13 cellular contexts compared by ENCODE assay signal in genomic region chr22:46060292-46061123, GRCh38.
A peak's percentile ranks its signal among the peaks of the same experiment; 100 is the strongest.
DNase-seq lines count a peak whose midpoint lies in the region; ATAC-seq, FAIRE-seq and TF ChIP-seq lines count a peak whose summit lies in the region.
"Had no signal": no experiment of that assay in that cellular context is flagged by ENCODE, and none has a peak within 500 bp of the region (broad histone marks: within the 10 kb centered on the region; RNA-seq: fewer than 3 reads in every experiment).

No MANE protein-coding gene starts in this region.

- H3K27ac ChIP-seq in K562 (ENCODE audit: extremely low read depth, low read depth, low read length) (no peak overlapping the region), keratinocyte (ENCODE audit: control insufficient read depth, insufficient read depth, low read length) (no peak overlapping the region), stomach smooth muscle (ENCODE audit: low read length) (peak overlapping the region; percentile 46)
- H3K27ac ChIP-seq: KMS-11 had no signal

- TF ChIP-seq EP300 in K562 (IDR thresholded peaks at IDR 0.05; ENCODE audit: low read length): no peak

- H3K36me3 ChIP-seq in K562 (ENCODE audit: control insufficient read depth, insufficient read depth, low read length) (no peaks in the 10 kb centered on the region), keratinocyte (ENCODE audit: control insufficient read depth in 2 of 2, extremely low read depth in 1 of 2, insufficient read depth in 2 of 2, low read length in 2 of 2) (peaks cover 3 to 6% of the 10 kb centered on the region in 2 experiments), stomach smooth muscle (ENCODE audit: control insufficient read depth in 2 of 2, insufficient read depth in 2 of 2, low read length in 2 of 2) (no peaks in the 10 kb centered on the region)

- TF ChIP-seq CTCF in K562 (IDR thresholded peaks at IDR 0.05 in 2 of 3, conservative IDR thresholded peaks at IDR 0.05 in 1 of 3; ENCODE audit: insufficient read depth in 2 of 3, low read depth in 1 of 3, low read length in 3 of 3) (no peak), keratinocyte (optimal IDR thresholded peaks at IDR 0.05 in 1 of 3, IDR thresholded peaks at IDR 0.05 in 1 of 3, conservative IDR thresholded peaks at IDR 0.05 in 1 of 3; ENCODE audit: extremely low read depth in 1 of 3, insufficient read depth in 2 of 3, low read length in 3 of 3) (no peak)

- in situ Hi-C loops in K562 (cut with MboI): no loop called here

- no peak for TF ChIP-seq POLR2A in K562 (conservative IDR thresholded peaks at IDR 0.05)

- H3K79me2 ChIP-seq in K562 (ENCODE audit: control insufficient read depth, insufficient read depth, low read length): no peaks in the 10 kb centered on the region
- H3K79me2 ChIP-seq in keratinocyte (ENCODE audit: control insufficient read depth, insufficient read depth, low read length): peaks cover 98% of the 10 kb centered on the region

- DNase-seq in HT-29 (ENCODE audit: low spot score): peak; percentile 21
- DNase-seq in K562 (ENCODE audit: extremely low read depth in 1 of 4, low spot score in 3 of 4): no peak
- DNase-seq in keratinocyte (ENCODE audit: low read depth, low spot score): no peak
- DNase-seq in T-helper 1 cell: no peak
- no peak for DNase-seq in NCI-H2171 (lab: John Stamatoyannopoulos, UW)
- DNase-seq: foreskin melanocyte, NCI-H446 treated with DMSO at 0.1 percent for 48 hours had no signal

- no peak for TF ChIP-seq RAD21 in K562 (CRISPR knock-in tag; conservative IDR thresholded peaks at IDR 0.05 in 1 of 2, IDR thresholded peaks at IDR 0.05 in 1 of 2)

- POLR2A ChIA-PET in K562 (lab: Yijun Ruan, JAX): no interaction called here

- dilution Hi-C loops in keratinocyte (cut with MboI; ENCODE audit: extremely low pct_ligation_motif_present, low sequenced_read_pairs): no loop called here

- H4K20me1 ChIP-seq in K562 (replicated peaks; ENCODE audit: control insufficient read depth, insufficient read depth, low read length) (no peaks in the 10 kb centered on the region), keratinocyte (ENCODE audit: control insufficient read depth, extremely low read depth, insufficient read depth, low read length) (no peaks in the 10 kb centered on the region)

- no TSS peak for BruUV-seq in K562 (replicated peaks; lab: Mats Ljungman, UMichigan)

- WGBS in K562 (ENCODE audit: insufficient coverage, low coverage, missing lambda C conversion rate): 61% methylated on average over 12 of the region's 14 CpGs

- H3K4me1 ChIP-seq in K562 (replicated peaks in 1 of 2; ENCODE audit: control insufficient read depth in 2 of 2, insufficient read depth in 2 of 2, low read length in 2 of 2) (peaks cover 4 to 22% of the 10 kb centered on the region in 2 experiments; a peak in 4 of 5 replicates), keratinocyte (ENCODE audit: control insufficient read depth, extremely low read depth, insufficient read depth, low read length) (peaks cover 62% of the 10 kb centered on the region), stomach smooth muscle (ENCODE audit: control insufficient read depth, insufficient read depth, low read length) (peaks cover 66% of the 10 kb centered on the region)

- H2AFZ ChIP-seq in K562 (ENCODE audit: low read depth, low read length) (no peak overlapping the region), keratinocyte (ENCODE audit: control insufficient read depth, low read length) (no peak overlapping the region)

- H3K27me3 ChIP-seq in K562 (ENCODE audit: control insufficient read depth in 2 of 2, insufficient read depth in 2 of 2, low read length in 2 of 2): peaks cover 0 to 14% of the 10 kb centered on the region in 2 experiments; a peak in 3 of 5 replicates
- no peaks in the 10 kb centered on the region for H3K27me3 ChIP-seq in keratinocyte (ENCODE audit: control insufficient read depth, extremely low read depth, insufficient read depth, low read length)
- H3K27me3 ChIP-seq in stomach smooth muscle (ENCODE audit: control insufficient read depth in 1 of 2, insufficient read depth in 2 of 2, low read length in 2 of 2): no peaks in the 10 kb centered on the region

- intact Hi-C loops in K562 (cut with micrococcal nuclease): no loop called here

- H3K4me2 ChIP-seq in K562 (ENCODE audit: insufficient read depth, low read length): no peak overlapping the region
- peak overlapping the region; percentile 6 for H3K4me2 ChIP-seq in keratinocyte (ENCODE audit: control insufficient read depth, extremely low read depth, insufficient read depth, low read depth, low read length)
- H3K4me2 ChIP-seq: KMS-11 had no signal

- H3K9me3 ChIP-seq in K562 (replicated peaks; ENCODE audit: control insufficient read depth, insufficient read depth, low read depth, low read length) (no peaks in the 10 kb centered on the region), keratinocyte (ENCODE audit: control insufficient read depth, low read depth, low read length) (no peaks in the 10 kb centered on the region), stomach smooth muscle (ENCODE audit: control insufficient read depth in 2 of 2, low read length in 2 of 2) (no peaks in the 10 kb centered on the region)

- no peak for FAIRE-seq in K562 (lab: Jason Lieb, UNC)
- no peak for FAIRE-seq in keratinocyte (lab: Jason Lieb, UNC)
- FAIRE-seq: H54, urothelium cell line had no signal

- no peak for ATAC-seq in K562
- no peak for ATAC-seq in HG03108 (IDR thresholded peaks at IDR 0.05; ENCODE audit: unreplicated experiment)
- no peak for ATAC-seq in HG02623 (IDR thresholded peaks at IDR 0.05; ENCODE audit: unreplicated experiment)

- H3K4me3 ChIP-seq in K562 (no peak overlapping the region), keratinocyte (ENCODE audit: control insufficient read depth in 2 of 3, extremely low read depth in 1 of 3, insufficient read depth in 2 of 3, low read depth in 1 of 3, low read length in 3 of 3) (no peak overlapping the region), stomach smooth muscle (ENCODE audit: low read length in 2 of 2) (peak overlapping the region in 1 of 2 donors; percentile 22)

- H3K9me1 ChIP-seq in K562 (ENCODE audit: control insufficient read depth, insufficient read depth, low read length) (no peaks in the 10 kb centered on the region), keratinocyte (ENCODE audit: control insufficient read depth, extremely low read depth, insufficient read depth, low read length) (peaks cover 2% of the 10 kb centered on the region)

- CTCF ChIA-PET in K562 (lab: Yijun Ruan, JAX; ENCODE audit: low intra/inter-chr PET ratio): no interaction called here

- H3K9ac ChIP-seq in K562 (ENCODE audit: insufficient read depth in 1 of 2, low read depth in 2 of 2, low read length in 2 of 2): no peak overlapping the region
- no peak overlapping the region for H3K9ac ChIP-seq in keratinocyte (ENCODE audit: control insufficient read depth, extremely low read depth, insufficient read depth, low read length)
- no peak overlapping the region for H3K9ac ChIP-seq in stomach smooth muscle (ENCODE audit: low read length in 2 of 2)
- H3K9ac ChIP-seq: KMS-11 had no signal

TF ChIP-seq in K562, 482 proteins besides CTCF, POLR2A, EP300 and RAD21 (continues in another document):
- TF ChIP-seq ZFP91 (CRISPR knock-in tag; IDR thresholded peaks at IDR 0.05) (no peak), TSHZ1 (CRISPR knock-in tag; IDR thresholded peaks at IDR 0.05) (no peak)
